ENCODE assay signal across 8 cellular contexts in genomic region chr16:70800798-70801480, GRCh38. TPM values are rescaled to one million over a fixed set of nuclear protein-coding genes. Genes with fewer than 3 reads are reported as not detected.
A peak's percentile ranks its signal among the peaks of the same experiment; 100 is the strongest.
DNase-seq lines count a peak whose midpoint lies in the region; ATAC-seq and TF ChIP-seq lines count a peak whose summit lies in the region.

VAC14 (minus strand) TSS chr16:70801158; CDS start chr16:70800900, 258 bp downstream.

- peaks cover 5% of the 10 kb centered on the region for H3K27me3 ChIP-seq in left ventricle myocardium inferior (ENCODE audit: low read depth)
- H3K27me3 ChIP-seq in prostate gland (replicated peaks; ENCODE audit: insufficient read depth), result no peaks in the 10 kb centered on the region

- no peak for TF ChIP-seq CTCF in left ventricle myocardium inferior (IDR thresholded peaks at IDR 0.05; ENCODE audit: borderline replicate concordance)
- TF ChIP-seq CTCF in prostate gland (IDR thresholded peaks at IDR 0.05), result peak in 2 of 4 experiments; percentile 6 to 21

- H3K4me3 ChIP-seq in left ventricle myocardium inferior (peak within 1 kb of the TSS; percentile 96), prostate gland (peak within 1 kb of the TSS; percentile 95 to 96)

- TF ChIP-seq POLR2A in GM15510 (IDR thresholded peaks at IDR 0.05; ENCODE audit: borderline replicate concordance, extremely low read depth, insufficient read length) (peak; percentile 85), prostate gland (IDR thresholded peaks at IDR 0.05) (peak; percentile 51)

- under 1% methylated on average over 63 of the region's 63 CpGs for WGBS in prostate gland

- H3K36me3 ChIP-seq in left ventricle myocardium inferior (peaks cover 3% of the 10 kb centered on the region), prostate gland (no peaks in the 10 kb centered on the region)

- H3K9me3 ChIP-seq in left ventricle myocardium inferior (replicated peaks), result peaks cover 10% of the 10 kb centered on the region
- H3K9me3 ChIP-seq in prostate gland, result no peaks in the 10 kb centered on the region

- peak; percentile 58 for DNase-seq in NCI-H1694 (lab: John Stamatoyannopoulos, UW)
- DNase-seq in amniotic epithelial cell (ENCODE audit: low read depth), result peak; percentile 80
- peak; percentile 87 for DNase-seq in left ventricle myocardium inferior
- DNase-seq in prostate gland (ENCODE audit: low spot score), result peak; percentile 94
- peak; percentile 95 for DNase-seq in ureter (ENCODE audit: low spot score)

- H3K4me1 ChIP-seq in left ventricle myocardium inferior (peaks cover 24% of the 10 kb centered on the region), prostate gland (replicated peaks) (no peaks in the 10 kb centered on the region)

- peak; percentile 93 for ATAC-seq in HG02884 (IDR thresholded peaks at IDR 0.05; ENCODE audit: unreplicated experiment)

- intact Hi-C loops in T-helper 1 cell treated with Interleukin-12 subunit alpha and Interleukin-12 subunit beta and Interleukin-4 antibody, amounts not matched to agents 30 ng/mL and 1 ng/mL, for 36 hours (cut with micrococcal nuclease), result loop anchor here (1.0 to 10.0 kb wide), 6 partner anchors 64 to 764 kb away; partner anchors contain the start of genes CMTR2, FCSK and ZNF19
- intact Hi-C loops in left ventricle myocardium inferior (cut with micrococcal nuclease), result no loop called here
- intact Hi-C loops in prostate gland (cut with DNase I), result no loop called here

- H3K27ac ChIP-seq in left ventricle myocardium inferior (replicated peaks), result no peak within 1 kb of the TSS
- H3K27ac ChIP-seq in prostate gland, result peak within 1 kb of the TSS; percentile 59 to 65

RNA-seq across cellular contexts. Expression of gene VAC14, which starts in this region (rescaled TPM):
- total RNA-seq in T-helper 1 cell treated with Interleukin-12 subunit alpha and Interleukin-12 subunit beta and Interleukin-4 antibody, amounts not matched to agents 30 ng/mL and 1 ng/mL, for 36 hours, result 39.9 and 40.5 TPM in 2 replicates
- total RNA-seq in left ventricle myocardium inferior (21.0 TPM), prostate gland (10 to 100 TPM; 30.3 to 66.8 TPM), ureter (41.1 TPM)
